ENCODE assay signal across 3 cellular contexts in genomic region chr1:28027660-28028059, GRCh38.
TF ChIP-seq lines count a peak whose summit lies in the region.

No MANE protein-coding gene starts in this region.

TF ChIP-seq in SK-N-SH, 30 proteins besides CTCF, POLR2A, EP300 and RAD21 (continues in another document):
- TF ChIP-seq, protein P1, sequence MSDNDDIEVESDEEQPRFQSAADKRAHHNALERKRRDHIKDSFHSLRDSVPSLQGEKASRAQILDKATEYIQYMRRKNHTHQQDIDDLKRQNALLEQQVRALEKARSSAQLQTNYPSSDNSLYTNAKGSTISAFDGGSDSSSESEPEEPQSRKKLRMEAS (IDR thresholded peaks at IDR 0.05; ENCODE audit: low read depth), result no peak
- TF ChIP-seq ZBTB33 (IDR thresholded peaks at IDR 0.05; ENCODE audit: borderline replicate concordance, low read depth) (no peak), NFIC (IDR thresholded peaks at IDR 0.05; ENCODE audit: borderline replicate concordance) (no peak), RXRA (IDR thresholded peaks at IDR 0.05; ENCODE audit: borderline replicate concordance, low read depth) (no peak), USF1 (IDR thresholded peaks at IDR 0.05; ENCODE audit: borderline replicate concordance, low read depth) (no peak), FOXM1 (IDR thresholded peaks at IDR 0.05; ENCODE audit: low read depth) (no peak), SIN3A (IDR thresholded peaks at IDR 0.05; ENCODE audit: borderline replicate concordance, low read depth, low read length) (no peak), TEAD4 (IDR thresholded peaks at IDR 0.05; ENCODE audit: borderline replicate concordance, insufficient read depth) (no peak), RCOR1 (IDR thresholded peaks at IDR 0.05; ENCODE audit: low read length) (no peak), SMC3 (IDR thresholded peaks at IDR 0.05; ENCODE audit: low read depth, low read length) (no peak), GATA2 (CRISPR knock-in tag; IDR thresholded peaks at IDR 0.05) (no peak), USF2 (IDR thresholded peaks at IDR 0.05; ENCODE audit: borderline replicate concordance, low read depth, low read length) (no peak), NRF1 (IDR thresholded peaks at IDR 0.05; ENCODE audit: low read depth, low read length) (no peak), TCF12 (IDR thresholded peaks at IDR 0.05) (no peak), GABPA (IDR thresholded peaks at IDR 0.05; ENCODE audit: low read depth) (no peak), IRF3 (IDR thresholded peaks at IDR 0.05; ENCODE audit: low read depth, low read length) (no peak)

TF ChIP-seq in SK-N-SH treated with all-trans-retinoic acid at 6 μM for 48 hours, 23 proteins besides CTCF, POLR2A, EP300 and RAD21:
- TF ChIP-seq, protein P2, sequence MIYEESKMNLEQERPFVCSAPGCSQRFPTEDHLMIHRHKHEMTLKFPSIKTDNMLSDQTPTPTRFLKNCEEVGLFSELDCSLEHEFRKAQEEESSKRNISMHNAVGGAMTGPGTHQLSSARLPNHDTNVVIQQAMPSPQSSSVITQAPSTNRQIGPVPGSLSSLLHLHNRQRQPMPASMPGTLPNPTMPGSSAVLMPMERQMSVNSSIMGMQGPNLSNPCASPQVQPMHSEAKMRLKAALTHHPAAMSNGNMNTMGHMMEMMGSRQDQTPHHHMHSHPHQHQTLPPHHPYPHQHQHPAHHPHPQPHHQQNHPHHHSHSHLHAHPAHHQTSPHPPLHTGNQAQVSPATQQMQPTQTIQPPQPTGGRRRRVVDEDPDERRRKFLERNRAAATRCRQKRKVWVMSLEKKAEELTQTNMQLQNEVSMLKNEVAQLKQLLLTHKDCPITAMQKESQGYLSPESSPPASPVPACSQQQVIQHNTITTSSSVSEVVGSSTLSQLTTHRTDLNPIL (CRISPR knock-in tag; IDR thresholded peaks at IDR 0.05; ENCODE audit: low read depth), result no peak
- no peak for TF ChIP-seq CSDC2 (CRISPR knock-in tag; IDR thresholded peaks at IDR 0.05)
- no peak for TF ChIP-seq OSR1 (CRISPR knock-in tag; IDR thresholded peaks at IDR 0.05)
- no peak for TF ChIP-seq ZNF565 (CRISPR knock-in tag; conservative IDR thresholded peaks at IDR 0.05; ENCODE audit: low read depth)

TF ChIP-seq in IMR-90, 13 proteins besides CTCF, POLR2A, EP300 and RAD21 (continued from another document):
- TF ChIP-seq, protein P3, sequence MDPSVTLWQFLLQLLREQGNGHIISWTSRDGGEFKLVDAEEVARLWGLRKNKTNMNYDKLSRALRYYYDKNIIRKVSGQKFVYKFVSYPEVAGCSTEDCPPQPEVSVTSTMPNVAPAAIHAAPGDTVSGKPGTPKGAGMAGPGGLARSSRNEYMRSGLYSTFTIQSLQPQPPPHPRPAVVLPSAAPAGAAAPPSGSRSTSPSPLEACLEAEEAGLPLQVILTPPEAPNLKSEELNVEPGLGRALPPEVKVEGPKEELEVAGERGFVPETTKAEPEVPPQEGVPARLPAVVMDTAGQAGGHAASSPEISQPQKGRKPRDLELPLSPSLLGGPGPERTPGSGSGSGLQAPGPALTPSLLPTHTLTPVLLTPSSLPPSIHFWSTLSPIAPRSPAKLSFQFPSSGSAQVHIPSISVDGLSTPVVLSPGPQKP (IDR thresholded peaks at IDR 0.05; ENCODE audit: borderline replicate concordance, low read depth, low read length), result no peak
- TF ChIP-seq MAFK (IDR thresholded peaks at IDR 0.05; ENCODE audit: low read depth, low read length), result no peak
- TF ChIP-seq CHD1 (IDR thresholded peaks at IDR 0.05; ENCODE audit: low read depth, low read length), result no peak
- no peak for TF ChIP-seq MXI1 (IDR thresholded peaks at IDR 0.05; ENCODE audit: borderline replicate concordance, low read depth, low read length)
- TF ChIP-seq BHLHE40 (IDR thresholded peaks at IDR 0.05; ENCODE audit: low read depth, low read length), result no peak
- no peak for TF ChIP-seq CEBPB (IDR thresholded peaks at IDR 0.05; ENCODE audit: low read depth, low read length)
